16 cellular contexts compared by ENCODE assay signal in genomic region chr17:82073446-82073845, GRCh38. TPM values are rescaled to one million over a fixed set of nuclear protein-coding genes. Genes with fewer than 3 reads are reported as not detected.
DNase-seq lines count a peak whose midpoint lies in the region; ATAC-seq, FAIRE-seq and TF ChIP-seq lines count a peak whose summit lies in the region.
"Had no signal": no experiment of that assay in that cellular context is flagged by ENCODE, and none has a peak within 500 bp of the region (broad histone marks: within the 10 kb centered on the region; RNA-seq: fewer than 3 reads in every experiment).

No MANE protein-coding gene starts in this region.

- H3K36me3 ChIP-seq in bronchial epithelial cell (ENCODE audit: control insufficient read depth, insufficient read depth, low read length) (peaks cover 3% of the 10 kb centered on the region), kidney (ENCODE audit: control insufficient read depth in 1 of 2, insufficient read depth in 2 of 2, low read length in 2 of 2) (no peaks in the 10 kb centered on the region)

- peak; percentile 25 for ATAC-seq in foreskin keratinocyte
- ATAC-seq in HG03354 (IDR thresholded peaks at IDR 0.05; ENCODE audit: poor library complexity, severe bottlenecking, unreplicated experiment), result no peak

- FAIRE-seq in bronchial epithelial cell (lab: Jason Lieb, UNC) (peak; percentile 36), kidney (lab: Jason Lieb, UNC) (no peak)
- FAIRE-seq: GM19239 had no signal

- H3K27ac ChIP-seq in foreskin keratinocyte (no peak overlapping the region), kidney (ENCODE audit: low read depth in 2 of 2, low read length in 2 of 2) (no peak overlapping the region)
- H3K27ac ChIP-seq: 22Rv1, BLaER1, HL-60 had no signal

- no peak overlapping the region for H3K4me3 ChIP-seq in bronchial epithelial cell (ENCODE audit: low read depth, low read length)
- no peak overlapping the region for H3K4me3 ChIP-seq in kidney (ENCODE audit: low read length in 2 of 2)
- H3K4me3 ChIP-seq: BLaER1 had no signal

- no peaks in the 10 kb centered on the region for H3K9me3 ChIP-seq in kidney (ENCODE audit: control insufficient read depth in 1 of 2, low read length in 2 of 2)
- H3K9me3 ChIP-seq: BLaER1 had no signal

- intact Hi-C loops in kidney (cut with DNase I), result no loop called here

- TF ChIP-seq CTCF in bronchial epithelial cell (IDR thresholded peaks at IDR 0.05; ENCODE audit: insufficient read depth, low read length, severe bottlenecking), result no peak
- TF ChIP-seq CTCF in foreskin keratinocyte (conservative IDR thresholded peaks at IDR 0.05), result no peak
- no peak for TF ChIP-seq CTCF in kidney (IDR thresholded peaks at IDR 0.05; ENCODE audit: borderline replicate concordance, extremely low read depth, insufficient read depth)

- H3K9ac ChIP-seq in kidney (ENCODE audit: low read length in 2 of 2), result no peak overlapping the region
- H3K9ac ChIP-seq: BLaER1 had no signal

- H3K4me1 ChIP-seq in foreskin keratinocyte, result no peaks in the 10 kb centered on the region
- H3K4me1 ChIP-seq in kidney (ENCODE audit: control insufficient read depth in 1 of 2, insufficient read depth in 1 of 2, low read depth in 1 of 2, low read length in 2 of 2), result no peaks in the 10 kb centered on the region

- no peaks in the 10 kb centered on the region for H3K27me3 ChIP-seq in bronchial epithelial cell (ENCODE audit: control insufficient read depth, insufficient read depth, low read length)
- H3K27me3 ChIP-seq in foreskin keratinocyte, result no peaks in the 10 kb centered on the region
- H3K27me3 ChIP-seq: BLaER1 had no signal

- DNase-seq in NCI-H2171 treated with DMSO at 0.1 percent for 48 hours (lab: John Stamatoyannopoulos, UW), result peak; percentile 13
- DNase-seq in NCI-H2171 (lab: John Stamatoyannopoulos, UW), result no peak
- peak; percentile 69 for DNase-seq in bronchial epithelial cell (ENCODE audit: low read depth)
- DNase-seq in foreskin keratinocyte, result peak in 1 of 2 donors; percentile 62
- no peak for DNase-seq in T1000 (lab: John Stamatoyannopoulos, UW)
- no peak for DNase-seq in kidney
- DNase-seq: AML-193; CD4-positive, CD25-positive, alpha-beta regulatory T cell; DMS53; GF-D8; HCEC 1CT had no signal

RNA-seq across cellular contexts. Expression of gene DUS1L, which starts 7.8 kb away (rescaled TPM):
- total RNA-seq in bronchial epithelial cell, result 122 and 125 TPM in 2 replicates
- total RNA-seq in foreskin keratinocyte, result 77.9 and 88.0 TPM in 2 replicates
- polyA plus RNA-seq in foreskin keratinocyte, result 118 and 136 TPM in 2 replicates
- 84.8 TPM for total RNA-seq in kidney
- 102 TPM for polyA plus RNA-seq in kidney (ENCODE audit: insufficient read depth, low read depth, low replicate concordance)

RNA-seq across cellular contexts. Expression of gene GPS1, which starts 21.7 kb away (rescaled TPM):
- total RNA-seq in bronchial epithelial cell (83.7 and 117 TPM in 2 replicates), foreskin keratinocyte (113 and 115 TPM in 2 replicates), kidney (99.3 TPM)
- polyA plus RNA-seq in foreskin keratinocyte (118 and 121 TPM in 2 replicates), kidney (ENCODE audit: insufficient read depth, low read depth, low replicate concordance) (149 TPM)

RNA-seq across cellular contexts. Expression of gene RFNG, which starts 21.8 kb away (rescaled TPM):
- total RNA-seq in bronchial epithelial cell (26.3 and 38.7 TPM in 2 replicates), foreskin keratinocyte (25.0 and 25.9 TPM in 2 replicates), kidney (29.8 TPM)
- polyA plus RNA-seq in foreskin keratinocyte (32.1 and 38.1 TPM in 2 replicates), kidney (ENCODE audit: insufficient read depth, low read depth, low replicate concordance) (47.3 TPM)

RNA-seq across cellular contexts. Expression of gene FASN, which starts 24.6 kb away (rescaled TPM):
- total RNA-seq in bronchial epithelial cell (37.1 and 38.5 TPM in 2 replicates), foreskin keratinocyte (451 and 574 TPM in 2 replicates), kidney (43.3 TPM)
- polyA plus RNA-seq in foreskin keratinocyte (357 and 440 TPM in 2 replicates), kidney (ENCODE audit: insufficient read depth, low read depth, low replicate concordance) (13.6 TPM)

RNA-seq across cellular contexts. Expression of gene DCXR, which starts 35.9 kb away (rescaled TPM):
- total RNA-seq in bronchial epithelial cell (83.3 and 87.9 TPM in 2 replicates), foreskin keratinocyte (59.6 and 69.0 TPM in 2 replicates), kidney (102 TPM)
- polyA plus RNA-seq in foreskin keratinocyte (97.4 and 98.0 TPM in 2 replicates), kidney (ENCODE audit: insufficient read depth, low read depth, low replicate concordance) (551 TPM)

Comparison
In these comparisons a context has a peak if more than half of its experiments do, and no peak if none do; other contexts are left out.
1. DNase-seq: peak in NCI-H2171 treated with DMSO at 0.1 percent for 48 hours (single experiment) and bronchial epithelial cell (single experiment); none in NCI-H2171 (single experiment), T1000 (single experiment) and kidney (single experiment).